Comparison of ENCODE assay signal across 10 cellular contexts in genomic region chr17:65530985-65531507, GRCh38. TPM values are rescaled to one million over a fixed set of nuclear protein-coding genes. Genes with fewer than 3 reads are reported as not detected.
DNase-seq lines count a peak whose midpoint lies in the region; ATAC-seq and TF ChIP-seq lines count a peak whose summit lies in the region.
"Had no signal": no experiment of that assay in that cellular context is flagged by ENCODE, and none has a peak within 500 bp of the region (broad histone marks: within the 10 kb centered on the region; RNA-seq: fewer than 3 reads in every experiment).

No MANE protein-coding gene starts in this region.

- peak; percentile 9 for DNase-seq in activated T-cell treated with anti-CD3 and anti-CD28 coated beads, Interleukin-2, amount 50 U/mL, for 24 hours
- no peak for DNase-seq in activated T-cell treated with anti-CD3 and anti-CD28 coated beads, Interleukin-2, amount 50 U/mL, for 1 hour
- DNase-seq in esophagus squamous epithelium (lab: John Stamatoyannopoulos, UW) (no peak), aorta (no peak), DMS79 (lab: John Stamatoyannopoulos, UW) (no peak)
- DNase-seq: T1000 had no signal

- H3K4me1 ChIP-seq in esophagus squamous epithelium (peaks cover 8 to 43% (median 23%) of the 10 kb centered on the region in 3 donors), muscle layer of colon (ENCODE audit: insufficient read depth, low read length) (peaks cover 27% of the 10 kb centered on the region), aorta (ENCODE audit: control insufficient read depth in 1 of 2, insufficient read depth in 2 of 2, low read length in 2 of 2) (peaks cover 0 to 9% of the 10 kb centered on the region in 2 donors)

- peak; percentile 42 for ATAC-seq in aorta (ENCODE audit: low FRiP score)
- ATAC-seq in GM19452 (IDR thresholded peaks at IDR 0.05; ENCODE audit: unreplicated experiment), result no peak
- ATAC-seq in GM18502 (IDR thresholded peaks at IDR 0.05; ENCODE audit: poor library complexity, unreplicated experiment), result no peak

- H3K9me3 Mint-ChIP-seq in activated T-cell treated with anti-CD3 and anti-CD28 coated beads, Interleukin-2, amount 50 U/mL, for 24 hours, result no peaks in the 10 kb centered on the region
- H3K9me3 Mint-ChIP-seq: activated naive CD4-positive, alpha-beta T cell treated with anti-CD3 and anti-CD28 coated beads, Interleukin-2, amount 50 U/mL, for 24 hours had no signal

- H3K27me3 Mint-ChIP-seq in activated T-cell treated with anti-CD3 and anti-CD28 coated beads, Interleukin-2, amount 50 U/mL, for 24 hours, result no peaks in the 10 kb centered on the region
- H3K27me3 Mint-ChIP-seq: activated naive CD4-positive, alpha-beta T cell treated with anti-CD3 and anti-CD28 coated beads, Interleukin-2, amount 50 U/mL, for 24 hours had no signal

- H3K36me3 Mint-ChIP-seq in activated T-cell treated with anti-CD3 and anti-CD28 coated beads, Interleukin-2, amount 50 U/mL, for 24 hours (ENCODE audit: low read depth), result peaks cover 59% of the 10 kb centered on the region

- no peak overlapping the region for H3K4me3 Mint-ChIP-seq in activated T-cell treated with anti-CD3 and anti-CD28 coated beads, Interleukin-2, amount 50 U/mL, for 24 hours
- H3K4me3 Mint-ChIP-seq: activated naive CD4-positive, alpha-beta T cell treated with anti-CD3 and anti-CD28 coated beads, Interleukin-2, amount 50 U/mL, for 24 hours had no signal

- peak in 1 of 4 donors; percentile 3 for TF ChIP-seq POLR2A in esophagus squamous epithelium (IDR thresholded peaks at IDR 0.05)

- H3K4me3 ChIP-seq in esophagus squamous epithelium (no peak overlapping the region), muscle layer of colon (ENCODE audit: low read depth in 1 of 2, low read length in 2 of 2) (no peak overlapping the region), aorta (ENCODE audit: low read length in 2 of 2) (no peak overlapping the region)

- no peak overlapping the region for H3K9ac ChIP-seq in muscle layer of colon (ENCODE audit: low read length)

- peaks cover 9% of the 10 kb centered on the region for H3K4me1 Mint-ChIP-seq in activated T-cell treated with anti-CD3 and anti-CD28 coated beads, Interleukin-2, amount 50 U/mL, for 24 hours (ENCODE audit: low read depth)

- WGBS in esophagus squamous epithelium, 2 donors, result 51 to 61% methylated on average over 4 to 5 of the region's 6 CpGs
- 4 to 9% methylated on average over 6 of the region's 6 CpGs for WGBS in aorta, 2 donors

- intact Hi-C loops in esophagus squamous epithelium (cut with DNase I), result no loop called here
- intact Hi-C loops in aorta (cut with DNase I), result no loop called here

- H3K27ac Mint-ChIP-seq in activated T-cell treated with anti-CD3 and anti-CD28 coated beads, Interleukin-2, amount 50 U/mL, for 24 hours, result no peak overlapping the region

- TF ChIP-seq CTCF in esophagus squamous epithelium (IDR thresholded peaks at IDR 0.05), result no peak

- peaks cover 0 to 58% (median 3%) of the 10 kb centered on the region in 3 donors for H3K36me3 ChIP-seq in esophagus squamous epithelium
- H3K36me3 ChIP-seq in muscle layer of colon (ENCODE audit: insufficient read depth, low read length), result peaks cover 39% of the 10 kb centered on the region
- no peaks in the 10 kb centered on the region for H3K36me3 ChIP-seq in aorta (ENCODE audit: control insufficient read depth in 1 of 2, insufficient read depth in 2 of 2, low read length in 1 of 2)

- H3K27me3 ChIP-seq in esophagus squamous epithelium (no peaks in the 10 kb centered on the region), muscle layer of colon (ENCODE audit: control insufficient read depth in 1 of 2, insufficient read depth in 2 of 2, low read length in 2 of 2) (no peaks in the 10 kb centered on the region), aorta (ENCODE audit: control insufficient read depth in 1 of 2, insufficient read depth in 2 of 2, low read length in 1 of 2) (no peaks in the 10 kb centered on the region)

- no peaks in the 10 kb centered on the region for H3K9me3 ChIP-seq in esophagus squamous epithelium
- no peaks in the 10 kb centered on the region for H3K9me3 ChIP-seq in muscle layer of colon (ENCODE audit: low read length)
- H3K9me3 ChIP-seq in aorta (ENCODE audit: control insufficient read depth, low read length), result no peaks in the 10 kb centered on the region

- H3K27ac ChIP-seq in esophagus squamous epithelium (peak overlapping the region; percentile 25 to 78 (median 54)), muscle layer of colon (ENCODE audit: low read depth, low read length) (peak overlapping the region; percentile 59), aorta (ENCODE audit: low read depth in 1 of 2, low read length in 2 of 2) (peak overlapping the region in 1 of 2 donors; percentile 64)

RNA-seq across cellular contexts. Expression of gene AXIN2, which starts 30.4 kb away (rescaled TPM):
- total RNA-seq in esophagus squamous epithelium, result 10 to 100 TPM in 1 of 4 donors, 1 to 10 TPM in 2, under 1 TPM in 1; 0.83 to 10.9 (median 6.2) TPM
- 10 to 100 TPM; 12.8 to 13.8 TPM for total RNA-seq in aorta
- polyA plus RNA-seq in aorta, result 10 to 100 TPM in 1 of 2 donors, 1 to 10 TPM in 1; 6.3 to 10.1 TPM
